ENCODE assay signal across 11 cellular contexts in the genomic region with DNA sequence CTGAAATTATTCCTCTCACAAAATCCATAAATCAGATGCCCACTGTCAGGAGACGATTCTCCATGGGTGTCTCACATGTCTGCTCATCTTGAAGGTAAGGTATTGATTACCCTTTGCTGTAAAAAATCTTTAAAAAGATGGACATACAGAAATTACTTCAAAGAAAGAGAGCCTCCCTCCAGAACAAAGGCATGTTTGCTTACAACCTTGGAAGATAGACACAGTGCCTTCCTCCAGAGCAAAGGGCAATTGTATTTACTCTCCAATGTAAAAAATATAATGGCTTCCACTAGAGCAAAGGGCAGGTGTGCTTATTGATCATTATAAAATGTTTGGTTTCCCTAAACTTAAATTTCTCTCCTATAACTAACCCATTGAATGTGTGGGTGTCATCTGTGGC.
"Had no signal": no experiment of that assay in that cellular context is flagged by ENCODE, and none has a peak within 500 bp of the region (broad histone marks: within the 10 kb centered on the region; RNA-seq: fewer than 3 reads in every experiment).

No MANE protein-coding gene starts in this region.

- DNase-seq: GM23248, GOT3, H7, H9, HCEC 1CT, HFFc6 had no signal

- H3K27ac ChIP-seq: GM23248 had no signal

- H3K9ac ChIP-seq: GM23248 had no signal

- FAIRE-seq: H1, H54 had no signal

- H3K4me1 ChIP-seq: HAP-1 had no signal

- H3K36me3 ChIP-seq: HAP-1 had no signal

- H2AFZ ChIP-seq: GM23248, GM23338 had no signal

- H3K9me3 ChIP-seq: HAP-1 had no signal

- ATAC-seq: GM23338, HCT116 had no signal

- H3K4me2 ChIP-seq: GM23338 had no signal

- H3K4me3 ChIP-seq: GM23248, GM23338, HAP-1 had no signal
